22 cellular contexts compared by ENCODE assay signal in genomic region chr4:24689212-24689611, GRCh38.
A peak's percentile ranks its signal among the peaks of the same experiment; 100 is the strongest.
DNase-seq lines count a peak whose midpoint lies in the region; FAIRE-seq and TF ChIP-seq lines count a peak whose summit lies in the region.
"Had no signal": no experiment of that assay in that cellular context is flagged by ENCODE, and none has a peak within 500 bp of the region (broad histone marks: within the 10 kb centered on the region; RNA-seq: fewer than 3 reads in every experiment).

No MANE protein-coding gene starts in this region.

- peaks cover 2% of the 10 kb centered on the region for H3K4me1 Mint-ChIP-seq in astrocyte (ENCODE audit: low read depth, unreplicated experiment)

- no peak for TF ChIP-seq CTCF in A673 (conservative IDR thresholded peaks at IDR 0.05; ENCODE audit: low read depth, low read length)
- no peak for TF ChIP-seq CTCF in astrocyte (IDR thresholded peaks at IDR 0.05; ENCODE audit: insufficient read depth, low read depth, low read length)
- no peak for TF ChIP-seq CTCF in keratinocyte (optimal IDR thresholded peaks at IDR 0.05 in 1 of 3, IDR thresholded peaks at IDR 0.05 in 1 of 3, conservative IDR thresholded peaks at IDR 0.05 in 1 of 3; ENCODE audit: extremely low read depth in 1 of 3, insufficient read depth in 2 of 3, low read length in 3 of 3)
- no peak for TF ChIP-seq CTCF in Peyer's patch (IDR thresholded peaks at IDR 0.05)

- no peak overlapping the region for H3K27ac ChIP-seq in A673 (ENCODE audit: low read depth, low read length, poor library complexity, severe bottlenecking)
- H3K27ac ChIP-seq in astrocyte (ENCODE audit: low read depth, low read length), result no peak overlapping the region
- H3K27ac ChIP-seq in keratinocyte (ENCODE audit: control insufficient read depth, insufficient read depth, low read length), result no peak overlapping the region
- H3K27ac ChIP-seq in Karpas-422 (ENCODE audit: low read length), result no peak overlapping the region
- no peak overlapping the region for H3K27ac ChIP-seq in Peyer's patch
- H3K27ac ChIP-seq: C4-2B, GM23248, RWPE1 had no signal

- H3K9me3 ChIP-seq in A673 (ENCODE audit: low read depth, low read length, poor library complexity, severe bottlenecking) (no peaks in the 10 kb centered on the region), astrocyte (ENCODE audit: insufficient read depth, low read depth, low read length) (no peaks in the 10 kb centered on the region), keratinocyte (ENCODE audit: control insufficient read depth, low read depth, low read length) (no peaks in the 10 kb centered on the region), Karpas-422 (ENCODE audit: low read length) (no peaks in the 10 kb centered on the region), Peyer's patch (no peaks in the 10 kb centered on the region)

- no peak for TF ChIP-seq POLR2A in Peyer's patch (IDR thresholded peaks at IDR 0.05)

- H3K9ac ChIP-seq in astrocyte (ENCODE audit: low read length), result no peak overlapping the region
- no peak overlapping the region for H3K9ac ChIP-seq in keratinocyte (ENCODE audit: control insufficient read depth, extremely low read depth, insufficient read depth, low read length)
- no peak overlapping the region for H3K9ac ChIP-seq in Karpas-422 (ENCODE audit: low read length)
- H3K9ac ChIP-seq: GM23248 had no signal

- no TSS peak for BruUV-seq in A673 (replicated peaks; lab: Mats Ljungman, UMichigan)

- intact Hi-C loops in A673 (cut with micrococcal nuclease; ENCODE audit: unreplicated experiment), result no loop called here

- DNase-seq in A673 (ENCODE audit: low spot score) (peak; percentile 14), HT-29 (ENCODE audit: low spot score) (peak; percentile 7), astrocyte (ENCODE audit: low read depth) (no peak), keratinocyte (ENCODE audit: low read depth, low spot score) (no peak), Karpas-422 (no peak), C1 segment of cervical spinal cord (lab: John Stamatoyannopoulos, UW) (no peak), Peyer's patch (no peak), DMS53 (lab: John Stamatoyannopoulos, UW) (no peak)
- DNase-seq: 8988T, GM23248, NCI-H1092, NCI-H1436, NCI-H187 treated with DMSO at 0.1 percent for 48 hours, NCI-H2107, NCI-H524, NCI-H774, SHP77 treated with DMSO at 0.1 percent for 48 hours, T-helper 1 cell had no signal

- H3K36me3 ChIP-seq in A673 (ENCODE audit: insufficient read depth, low read length, poor library complexity, severe bottlenecking) (no peaks in the 10 kb centered on the region), astrocyte (ENCODE audit: insufficient read depth, low read length) (no peaks in the 10 kb centered on the region), keratinocyte (ENCODE audit: control insufficient read depth in 2 of 2, extremely low read depth in 1 of 2, insufficient read depth in 2 of 2, low read length in 2 of 2) (no peaks in the 10 kb centered on the region), Karpas-422 (ENCODE audit: insufficient read depth, low read length) (no peaks in the 10 kb centered on the region), Peyer's patch (no peaks in the 10 kb centered on the region)

- H3K9me1 ChIP-seq in keratinocyte (ENCODE audit: control insufficient read depth, extremely low read depth, insufficient read depth, low read length), result no peaks in the 10 kb centered on the region

- no peaks in the 10 kb centered on the region for H3K36me3 Mint-ChIP-seq in astrocyte (ENCODE audit: low read depth, unreplicated experiment)

- CTCF ChIA-PET in A673 (lab: Charles Lee), result no interaction called here

- H3K27me3 ChIP-seq in A673 (replicated peaks; ENCODE audit: insufficient read depth, low read depth, low read length, poor library complexity), result no peaks in the 10 kb centered on the region
- H3K27me3 ChIP-seq in astrocyte (ENCODE audit: insufficient read depth, low read length), result peaks cover 4% of the 10 kb centered on the region
- H3K27me3 ChIP-seq in keratinocyte (ENCODE audit: control insufficient read depth, extremely low read depth, insufficient read depth, low read length), result peaks cover 2% of the 10 kb centered on the region
- H3K27me3 ChIP-seq in Karpas-422 (ENCODE audit: low read length), result no peaks in the 10 kb centered on the region
- H3K27me3 ChIP-seq in Peyer's patch, result no peaks in the 10 kb centered on the region

- H3K9me2 ChIP-seq in Karpas-422 (replicated peaks; ENCODE audit: insufficient read depth, low read length), result no peaks in the 10 kb centered on the region

- H3K27me3 Mint-ChIP-seq in astrocyte (ENCODE audit: low read depth, unreplicated experiment), result no peaks in the 10 kb centered on the region

- H3K9me3 Mint-ChIP-seq in astrocyte (ENCODE audit: unreplicated experiment), result no peaks in the 10 kb centered on the region

- H2AFZ ChIP-seq in astrocyte (ENCODE audit: low read depth, low read length), result peak overlapping the region; percentile 7
- no peak overlapping the region for H2AFZ ChIP-seq in keratinocyte (ENCODE audit: control insufficient read depth, low read length)
- H2AFZ ChIP-seq in Karpas-422 (ENCODE audit: low read length), result no peak overlapping the region
- H2AFZ ChIP-seq: GM23248 had no signal

- H3K4me3 ChIP-seq in A673 (ENCODE audit: low read depth, low read length, poor library complexity, severe bottlenecking) (no peak overlapping the region), astrocyte (ENCODE audit: insufficient read depth, low read depth, low read length) (no peak overlapping the region), keratinocyte (ENCODE audit: control insufficient read depth in 2 of 3, extremely low read depth in 1 of 3, insufficient read depth in 2 of 3, low read depth in 1 of 3, low read length in 3 of 3) (no peak overlapping the region), Karpas-422 (ENCODE audit: low read length) (no peak overlapping the region), Peyer's patch (no peak overlapping the region)
- H3K4me3 ChIP-seq: GM23248 had no signal

- H3K4me1 ChIP-seq in A673 (ENCODE audit: insufficient read depth, low read length, poor library complexity, severe bottlenecking), result no peaks in the 10 kb centered on the region
- H3K4me1 ChIP-seq in astrocyte (ENCODE audit: insufficient read depth, low read length), result no peaks in the 10 kb centered on the region
- no peaks in the 10 kb centered on the region for H3K4me1 ChIP-seq in keratinocyte (ENCODE audit: control insufficient read depth, extremely low read depth, insufficient read depth, low read length)
- no peaks in the 10 kb centered on the region for H3K4me1 ChIP-seq in Karpas-422 (ENCODE audit: low read length)
- H3K4me1 ChIP-seq in Peyer's patch, result no peaks in the 10 kb centered on the region

- no peaks in the 10 kb centered on the region for H4K20me1 ChIP-seq in astrocyte (ENCODE audit: insufficient read depth, low read length)
- no peaks in the 10 kb centered on the region for H4K20me1 ChIP-seq in keratinocyte (ENCODE audit: control insufficient read depth, extremely low read depth, insufficient read depth, low read length)
- no peaks in the 10 kb centered on the region for H4K20me1 ChIP-seq in Karpas-422 (ENCODE audit: insufficient read depth, low read depth, low read length)

- H3K4me3 Mint-ChIP-seq in astrocyte (ENCODE audit: unreplicated experiment), result no peak overlapping the region

- H3K79me2 ChIP-seq in astrocyte (ENCODE audit: insufficient read depth, low read length) (no peaks in the 10 kb centered on the region), keratinocyte (ENCODE audit: control insufficient read depth, insufficient read depth, low read length) (no peaks in the 10 kb centered on the region), Karpas-422 (ENCODE audit: low read length) (no peaks in the 10 kb centered on the region)

- dilution Hi-C loops in keratinocyte (cut with MboI; ENCODE audit: extremely low pct_ligation_motif_present, low sequenced_read_pairs), result no loop called here

- POLR2A ChIA-PET in A673 (lab: Charles Lee; ENCODE audit: low non-redundant PET), result interaction anchor here (0.6 kb wide), 1 partner anchor 73 kb away, joined by 3 read pairs; no protein-coding TSS in a partner anchor

- no peak overlapping the region for H3K4me2 ChIP-seq in astrocyte (ENCODE audit: low read length)
- no peak overlapping the region for H3K4me2 ChIP-seq in keratinocyte (ENCODE audit: control insufficient read depth, extremely low read depth, insufficient read depth, low read depth, low read length)
- H3K4me2 ChIP-seq in Karpas-422 (ENCODE audit: low read depth, low read length, poor library complexity, severe bottlenecking), result no peak overlapping the region

- FAIRE-seq in astrocyte (lab: Jason Lieb, UNC), result no peak
- FAIRE-seq in keratinocyte (lab: Jason Lieb, UNC), result peak; percentile 32
- FAIRE-seq: D721Med, G401.6 had no signal

- H3K27ac Mint-ChIP-seq in astrocyte (ENCODE audit: unreplicated experiment), result no peak overlapping the region

Comparison
In these comparisons a context has a peak if more than half of its experiments do, and no peak if none do; other contexts are left out.
1. DNase-seq: peak in A673 (single experiment) and HT-29 (single experiment); none in astrocyte (single experiment), keratinocyte (single experiment), Karpas-422 (single experiment), C1 segment of cervical spinal cord (0 of 14), Peyer's patch (0 of 3) and DMS53 (single experiment).